In the genomic region with DNA sequence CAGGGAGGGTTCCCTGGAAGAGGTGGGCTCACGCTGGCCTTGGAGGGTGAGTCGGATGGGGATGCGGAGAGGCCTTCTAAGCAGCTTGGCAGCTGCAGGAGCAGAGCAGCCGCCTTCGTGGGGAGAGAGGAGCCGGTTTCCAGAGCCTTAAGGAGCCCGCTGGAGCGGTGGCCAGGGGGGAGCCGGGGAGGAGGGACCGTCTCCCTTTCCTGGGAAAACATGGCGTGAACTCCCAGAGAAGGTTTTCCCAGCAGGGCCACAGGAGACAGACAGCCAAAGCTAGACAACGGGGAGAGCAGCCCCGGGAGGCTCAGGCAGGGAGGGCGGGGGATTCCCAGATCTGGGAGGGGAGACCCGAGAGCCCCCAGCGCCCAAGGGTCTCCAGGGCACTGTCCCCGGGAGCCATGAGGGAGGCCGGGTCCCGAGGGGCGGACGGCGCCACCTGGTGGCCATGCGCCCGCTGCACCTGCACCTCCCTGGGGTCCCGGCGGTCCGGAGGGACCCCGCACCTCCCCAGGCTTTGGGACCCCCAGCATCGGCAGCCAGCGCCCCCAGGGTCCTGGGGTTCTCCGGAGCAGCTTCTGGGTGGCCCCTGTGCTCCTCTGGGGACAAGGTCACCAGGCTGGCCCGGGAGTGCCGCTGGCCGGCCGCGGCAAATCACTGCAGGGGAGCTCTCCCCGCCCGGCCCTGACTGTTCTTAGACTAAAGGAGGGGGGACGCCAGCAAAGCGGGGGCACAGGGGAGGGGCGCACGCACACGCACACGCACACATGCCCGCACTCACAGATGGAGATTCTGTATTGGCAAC, we compare ENCODE assay signal across 9 cellular contexts. TPM values are rescaled to one million over a fixed set of nuclear protein-coding genes. Genes with fewer than 3 reads are reported as not detected.
A peak's percentile ranks its signal among the peaks of the same experiment; 100 is the strongest.
DNase-seq lines count a peak whose midpoint lies in the region; ATAC-seq, FAIRE-seq and TF ChIP-seq lines count a peak whose summit lies in the region.
"Had no signal": no experiment of that assay in that cellular context is flagged by ENCODE, and none has a peak within 500 bp of the region (broad histone marks: within the 10 kb centered on the region; RNA-seq: fewer than 3 reads in every experiment).

No MANE protein-coding gene starts in this region.

- peak; percentile 89 for TF ChIP-seq CTCF in OCI-LY3 (IDR thresholded peaks at IDR 0.05; ENCODE audit: low read depth, low read length)

- H2AFZ ChIP-seq in OCI-LY3 (ENCODE audit: low read depth, low read length), result no peak overlapping the region
- no peak overlapping the region for H2AFZ ChIP-seq in trophoblast cell (ENCODE audit: insufficient read depth, low read length, poor library complexity)

- H2BK12ac ChIP-seq in trophoblast cell (ENCODE audit: low read length), result peak overlapping the region; percentile 25

- no peak overlapping the region for H4K8ac ChIP-seq in trophoblast cell (ENCODE audit: low read depth, low read length)

- H3K27ac ChIP-seq in OCI-LY3 (ENCODE audit: low read length), result no peak overlapping the region
- no peak overlapping the region for H3K27ac ChIP-seq in trophoblast cell (ENCODE audit: low read depth, low read length)

- H4K12ac ChIP-seq in trophoblast cell (ENCODE audit: low read depth, low read length), result peak overlapping the region; percentile 3

- peaks cover 73% of the 10 kb centered on the region for H3K27me3 ChIP-seq in OCI-LY3 (ENCODE audit: low read depth, low read length)
- no peaks in the 10 kb centered on the region for H3K27me3 ChIP-seq in trophoblast cell (ENCODE audit: insufficient read depth, low read length)

- H3K79me1 ChIP-seq in trophoblast cell (ENCODE audit: low read length), result peaks cover 28% of the 10 kb centered on the region

- no peaks in the 10 kb centered on the region for H3K79me2 ChIP-seq in OCI-LY3 (ENCODE audit: low read length)
- H3K79me2 ChIP-seq in trophoblast cell (ENCODE audit: control insufficient read depth, insufficient read depth, low read length, poor library complexity), result peaks cover 3% of the 10 kb centered on the region

- DNase-seq in DMS 273 (lab: John Stamatoyannopoulos, UW; ENCODE audit: unreplicated experiment), result peak; percentile 63
- DNase-seq in DMS 273 treated with DMSO at 0.1 percent for 48 hours (lab: John Stamatoyannopoulos, UW), result no peak
- DNase-seq in activated T-helper 9 cell treated with anti-CD3 and anti-CD28 coated beads, Interleukin-2, amount 50 U/mL, for 16 hours (ENCODE audit: low read depth), result peak; percentile 56
- peak; percentile 83 to 86 for DNase-seq in frontal cortex (ENCODE audit: low spot score in 2 of 2)
- peak in 1 of 2 donors; percentile 60 for DNase-seq in trophoblast cell
- DNase-seq in AML-193 (lab: John Stamatoyannopoulos, UW), result no peak

- no peak overlapping the region for H2BK5ac ChIP-seq in trophoblast cell (ENCODE audit: low read depth, low read length, poor library complexity)

- no peaks in the 10 kb centered on the region for H3K36me3 ChIP-seq in OCI-LY3 (replicated peaks; ENCODE audit: low read depth, low read length)
- H3K36me3 ChIP-seq in trophoblast cell (ENCODE audit: control insufficient read depth in 1 of 2, insufficient read depth in 2 of 2, low read length in 2 of 2), result no peaks in the 10 kb centered on the region

- peak overlapping the region; percentile 56 for H2BK120ac ChIP-seq in trophoblast cell (ENCODE audit: insufficient read depth, low read length, poor library complexity)

- no peaks in the 10 kb centered on the region for H4K20me1 ChIP-seq in OCI-LY3 (ENCODE audit: insufficient read depth, low read length)

- H3K4me1 ChIP-seq in OCI-LY3 (ENCODE audit: low read length) (no peaks in the 10 kb centered on the region), trophoblast cell (ENCODE audit: control insufficient read depth in 1 of 2, insufficient read depth in 2 of 2, low read length in 2 of 2) (peaks cover 27 to 41% of the 10 kb centered on the region in 2 experiments)

- peak overlapping the region; percentile 87 for H4K91ac ChIP-seq in trophoblast cell (ENCODE audit: low read depth, low read length)

- no peak overlapping the region for H3K18ac ChIP-seq in trophoblast cell (ENCODE audit: low read length)

- no peak overlapping the region for H3K23ac ChIP-seq in trophoblast cell (ENCODE audit: low read length)

- H3K4me2 ChIP-seq in OCI-LY3 (ENCODE audit: low read length) (no peak overlapping the region), trophoblast cell (ENCODE audit: low read length) (peak overlapping the region; percentile 11)

- H3K14ac ChIP-seq in trophoblast cell (ENCODE audit: low read length), result peak overlapping the region; percentile 13

- no peak for FAIRE-seq in frontal cortex (lab: Jason Lieb, UNC)
- FAIRE-seq: A204.1 had no signal

- peak overlapping the region; percentile 18 for H2AK5ac ChIP-seq in trophoblast cell (ENCODE audit: low read length)

- no peak for ATAC-seq in HG02642 (IDR thresholded peaks at IDR 0.05; ENCODE audit: poor library complexity, unreplicated experiment)

- H3K4me3 ChIP-seq in OCI-LY3 (ENCODE audit: low read length) (no peak overlapping the region), trophoblast cell (ENCODE audit: low read depth, low read length) (no peak overlapping the region)

- no peak overlapping the region for H3K4ac ChIP-seq in trophoblast cell (ENCODE audit: low read depth, low read length)

- no peak overlapping the region for H3K9ac ChIP-seq in OCI-LY3 (ENCODE audit: low read length)
- H3K9ac ChIP-seq in trophoblast cell (ENCODE audit: low read length), result no peak overlapping the region

- WGBS in trophoblast cell (ENCODE audit: extremely low coverage, insufficient coverage, insufficient read length), result no CpG with 5 or more reads among the region's 45 CpGs

- H3K9me3 ChIP-seq in OCI-LY3 (ENCODE audit: insufficient read depth, low read length), result no peaks in the 10 kb centered on the region
- no peaks in the 10 kb centered on the region for H3K9me3 ChIP-seq in trophoblast cell (ENCODE audit: insufficient read depth, low read depth, low read length)

RNA-seq across cellular contexts. Expression of gene SYT8, which starts 2.4 kb away (rescaled TPM):
- not detected for total RNA-seq in frontal cortex
- polyA plus RNA-seq in trophoblast cell (2013), result 1.1 and 1.4 TPM in 2 replicates

RNA-seq across cellular contexts. Expression of gene TNNI2, which starts 6.4 kb away (rescaled TPM):
- not detected for total RNA-seq in frontal cortex
- 1.1 and 1.7 TPM in 2 replicates for polyA plus RNA-seq in trophoblast cell (2013)

RNA-seq across cellular contexts. Expression of gene LSP1, which starts 20.5 kb away (rescaled TPM):
- 0.82 TPM for total RNA-seq in frontal cortex
- polyA plus RNA-seq in trophoblast cell (2013), result 0.67 and 0.68 TPM in 2 replicates

RNA-seq across cellular contexts. Expression of gene PRR33, which starts 59.3 kb away (rescaled TPM):
- not detected for total RNA-seq in frontal cortex
- not detected in 2 replicates for polyA plus RNA-seq in trophoblast cell (2013)

Comparison
In these comparisons a context has a peak if more than half of its experiments do, and no peak if none do; other contexts are left out.
1. DNase-seq: peak in DMS 273 (single experiment), activated T-helper 9 cell treated with anti-CD3 and anti-CD28 coated beads, Interleukin-2, amount 50 U/mL, for 16 hours (single experiment) and frontal cortex (2 of 2); none in DMS 273 treated with DMSO at 0.1 percent for 48 hours (single experiment) and AML-193 (0 of 2).